ENCODE assay signal across 12 cellular contexts in the genomic region with DNA sequence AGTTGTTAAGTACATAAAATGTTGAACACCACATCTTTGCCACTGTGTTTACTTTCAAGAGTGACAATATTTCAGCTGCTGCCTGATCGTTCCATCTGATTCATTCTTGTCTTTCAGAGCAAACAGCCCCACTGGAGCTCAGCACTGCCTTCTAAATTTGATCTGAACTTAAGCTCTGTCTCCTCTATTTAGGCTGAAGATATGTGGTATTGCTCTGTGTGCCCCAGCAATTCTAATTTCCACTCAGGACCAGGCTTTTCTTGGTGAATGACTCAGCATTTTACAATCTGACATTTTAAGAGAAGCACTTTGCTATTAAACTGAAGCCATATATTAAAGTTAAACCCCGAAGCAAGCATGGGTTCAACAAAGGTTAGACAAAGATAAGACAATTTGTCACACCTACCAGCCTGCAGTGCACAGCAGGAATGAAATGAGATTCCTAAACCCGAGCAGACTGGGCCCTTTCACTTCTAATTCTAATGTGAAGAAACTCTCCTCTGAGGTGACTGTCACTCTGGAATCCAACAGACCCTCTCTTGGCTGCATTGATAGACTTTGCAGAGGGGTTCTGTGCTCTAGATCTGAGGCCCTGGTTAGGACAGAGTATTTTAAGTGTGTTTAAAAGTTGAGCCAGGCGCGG. TPM values are rescaled to one million over a fixed set of nuclear protein-coding genes. Genes with fewer than 3 reads are reported as not detected.
DNase-seq lines count a peak whose midpoint lies in the region; ATAC-seq, FAIRE-seq and TF ChIP-seq lines count a peak whose summit lies in the region.
"Had no signal": no experiment of that assay in that cellular context is flagged by ENCODE, and none has a peak within 500 bp of the region (broad histone marks: within the 10 kb centered on the region; RNA-seq: fewer than 3 reads in every experiment).

No MANE protein-coding gene starts in this region.

- H3K79me2 ChIP-seq in GM23338 (replicated peaks; ENCODE audit: insufficient read depth) = no peaks in the 10 kb centered on the region
- no peaks in the 10 kb centered on the region for H3K79me2 ChIP-seq in neural progenitor cell (ENCODE audit: low read depth)

- no peak overlapping the region for H3K9ac ChIP-seq in neural progenitor cell

- H3K4me3 Mint-ChIP-seq in GM23338 (no peak overlapping the region), neural progenitor cell (no peak overlapping the region)
- no peak overlapping the region for H3K4me3 Mint-ChIP-seq in stimulated activated naive B cell treated with anti-CD40 and anti-IgM and Interleukin-4, amounts not matched to agents 10 μg/mL and 1 μg/mL and 100 μg/mL, for 72 hours

- no peaks in the 10 kb centered on the region for H3K9me2 ChIP-seq in GM23338 (ENCODE audit: insufficient read depth)

- H3K4me1 Mint-ChIP-seq in GM23338 (peaks cover 24% of the 10 kb centered on the region), neural progenitor cell (peaks cover 44% of the 10 kb centered on the region)
- H3K4me1 Mint-ChIP-seq in stimulated activated naive B cell treated with anti-CD40 and anti-IgM and Interleukin-4, amounts not matched to agents 10 μg/mL and 1 μg/mL and 100 μg/mL, for 72 hours = peaks cover 0 to 1% of the 10 kb centered on the region in 2 donors

- H3K9me3 ChIP-seq in neural progenitor cell (ENCODE audit: low read depth) (no peaks in the 10 kb centered on the region), pancreas (no peaks in the 10 kb centered on the region)
- H3K9me3 ChIP-seq: suprapubic skin had no signal

- no peak overlapping the region for H3K4me3 ChIP-seq in GM23338
- H3K4me3 ChIP-seq in neural progenitor cell = no peak overlapping the region
- no peak overlapping the region for H3K4me3 ChIP-seq in pancreas
- H3K4me3 ChIP-seq: suprapubic skin had no signal

- ATAC-seq in GM23338 (peak; percentile 48), HG02938 (IDR thresholded peaks at IDR 0.05; ENCODE audit: unreplicated experiment) (no peak), GM19023 (IDR thresholded peaks at IDR 0.05; ENCODE audit: unreplicated experiment) (no peak), pancreas (no peak)
- no peak for ATAC-seq in stimulated activated naive B cell treated with anti-CD40 and anti-IgM and Interleukin-4, amounts not matched to agents 10 μg/mL and 1 μg/mL and 100 μg/mL, for 72 hours (replicated peaks)

- H3K9me3 Mint-ChIP-seq in GM23338 = no peaks in the 10 kb centered on the region
- no peaks in the 10 kb centered on the region for H3K9me3 Mint-ChIP-seq in neural progenitor cell
- no peaks in the 10 kb centered on the region for H3K9me3 Mint-ChIP-seq in stimulated activated naive B cell treated with anti-CD40 and anti-IgM and Interleukin-4, amounts not matched to agents 10 μg/mL and 1 μg/mL and 100 μg/mL, for 72 hours

- H3K27me3 Mint-ChIP-seq in GM23338 (ENCODE audit: insufficient read depth, low read depth, poor library complexity) (peaks cover 3% of the 10 kb centered on the region), neural progenitor cell (ENCODE audit: insufficient read depth, low read depth) (peaks cover 22% of the 10 kb centered on the region)
- no peaks in the 10 kb centered on the region for H3K27me3 Mint-ChIP-seq in stimulated activated naive B cell treated with anti-CD40 and anti-IgM and Interleukin-4, amounts not matched to agents 10 μg/mL and 1 μg/mL and 100 μg/mL, for 72 hours

- no peaks in the 10 kb centered on the region for H4K20me1 ChIP-seq in GM23338 (replicated peaks; ENCODE audit: insufficient read depth)
- no peaks in the 10 kb centered on the region for H4K20me1 ChIP-seq in neural progenitor cell (ENCODE audit: low read depth)

- H3K36me3 Mint-ChIP-seq in GM23338 (ENCODE audit: low read depth) (no peaks in the 10 kb centered on the region), neural progenitor cell (no peaks in the 10 kb centered on the region)
- peaks cover 2 to 8% of the 10 kb centered on the region in 2 donors for H3K36me3 Mint-ChIP-seq in stimulated activated naive B cell treated with anti-CD40 and anti-IgM and Interleukin-4, amounts not matched to agents 10 μg/mL and 1 μg/mL and 100 μg/mL, for 72 hours

- WGBS in pancreas, 2 donors = 54 to 62% methylated on average over 5 of the region's 5 CpGs

- H3K36me3 ChIP-seq in GM23338 (ENCODE audit: insufficient read depth) (no peaks in the 10 kb centered on the region), neural progenitor cell (no peaks in the 10 kb centered on the region), pancreas (no peaks in the 10 kb centered on the region)
- H3K36me3 ChIP-seq: suprapubic skin had no signal

- H3K4me1 ChIP-seq in GM23338 (ENCODE audit: insufficient read depth) = peaks cover 13% of the 10 kb centered on the region
- peaks cover 22% of the 10 kb centered on the region for H3K4me1 ChIP-seq in neural progenitor cell
- H3K4me1 ChIP-seq in pancreas = no peaks in the 10 kb centered on the region
- H3K4me1 ChIP-seq: suprapubic skin had no signal

- intact Hi-C loops in pancreas (cut with DNase I) = no loop called here

- no peak overlapping the region for H3K27ac ChIP-seq in GM23338 (ENCODE audit: low read depth)
- peak overlapping the region; percentile 2 for H3K27ac ChIP-seq in neural progenitor cell
- no peak overlapping the region for H3K27ac ChIP-seq in pancreas
- H3K27ac ChIP-seq: suprapubic skin had no signal

- FAIRE-seq in pancreas (lab: Jason Lieb, UNC) = no peak

- peak overlapping the region; percentile 86 for H3K27ac Mint-ChIP-seq in GM23338
- H3K27ac Mint-ChIP-seq in neural progenitor cell = peak overlapping the region; percentile 88
- H3K27ac Mint-ChIP-seq in stimulated activated naive B cell treated with anti-CD40 and anti-IgM and Interleukin-4, amounts not matched to agents 10 μg/mL and 1 μg/mL and 100 μg/mL, for 72 hours = no peak overlapping the region

- H3K4me2 ChIP-seq in GM23338 = no peak overlapping the region
- H3K4me2 ChIP-seq in neural progenitor cell = peak overlapping the region; percentile 46

- H3K27me3 ChIP-seq in GM23338 (ENCODE audit: insufficient read depth) (no peaks in the 10 kb centered on the region), neural progenitor cell (no peaks in the 10 kb centered on the region), pancreas (no peaks in the 10 kb centered on the region)
- H3K27me3 ChIP-seq: suprapubic skin had no signal

- TF ChIP-seq CTCF in GM23338 (conservative IDR thresholded peaks at IDR 0.05; ENCODE audit: low read depth in 2 of 2) (no peak), neural progenitor cell (IDR thresholded peaks at IDR 0.05) (no peak), pancreas (IDR thresholded peaks at IDR 0.05) (no peak)

- H2AFZ ChIP-seq in GM23338 (peak overlapping the region; percentile 49), neural progenitor cell (replicated peaks) (no peak overlapping the region)

- no peak for DNase-seq in GM23338 (ENCODE audit: low spot score)
- peak; percentile 21 for DNase-seq in NCI-H69 (lab: John Stamatoyannopoulos, UW)
- DNase-seq in dedifferentiated amniotic fluid mesenchymal stem cell (ENCODE audit: extremely low spot score) = peak; percentile 18
- peak; percentile 51 for DNase-seq in neural progenitor cell (ENCODE audit: low spot score)
- DNase-seq in pancreas = no peak
- no peak for DNase-seq in stimulated activated naive B cell treated with anti-CD40 and anti-IgM and Interleukin-4, amounts not matched to agents 10 μg/mL and 1 μg/mL and 100 μg/mL, for 72 hours
- DNase-seq: activated T-cell treated with anti-CD3 and anti-CD28 coated beads for 4 hours, NCI-H1092 treated with DMSO at 0.1 percent for 48 hours had no signal

- H3F3A ChIP-seq in GM23338 (replicated peaks; ENCODE audit: low read depth) (no peaks in the 10 kb centered on the region), neural progenitor cell (ENCODE audit: low read depth) (peaks cover 13% of the 10 kb centered on the region)

TF ChIP-seq in GM23338, 12 proteins besides CTCF, POLR2A, EP300 and RAD21:
- TF ChIP-seq ZNF114 (CRISPR knock-in tag; IDR thresholded peaks at IDR 0.05) (no peak), REST (IDR thresholded peaks at IDR 0.05; ENCODE audit: unreplicated experiment) (no peak), STAT1 (IDR thresholded peaks at IDR 0.05; ENCODE audit: unreplicated experiment) (no peak), ETS1 (IDR thresholded peaks at IDR 0.05) (no peak)

RNA-seq across cellular contexts. Expression of gene PLET1, which starts 41.7 kb away (rescaled TPM):
- total RNA-seq in GM23338 (2014; rRNA removed; shearing (Covaris generic)) = not detected in 2 replicates
- polyA plus RNA-seq in GM23338 (2016; fragmentation: Nextera tagmentation; extraction: Ambion mirVana) (not detected in 2 replicates), pancreas (not detected)
- total RNA-seq in neural progenitor cell (ENCODE audit: low replicate concordance) (not detected in 2 replicates), pancreas (not detected)
- total RNA-seq: suprapubic skin had no signal
- polyA plus RNA-seq: keratinocyte had no signal

Comparison
In these comparisons a context has a peak if more than half of its experiments do, and no peak if none do; other contexts are left out.
1. DNase-seq: peak in NCI-H69 (single experiment), dedifferentiated amniotic fluid mesenchymal stem cell (single experiment) and neural progenitor cell (single experiment); none in GM23338 (single experiment), pancreas (0 of 6) and stimulated activated naive B cell treated with anti-CD40 and anti-IgM and Interleukin-4, amounts not matched to agents 10 μg/mL and 1 μg/mL and 100 μg/mL, for 72 hours (single experiment).